Comparison of ENCODE assay signal across 1 cellular context in the genomic region with DNA sequence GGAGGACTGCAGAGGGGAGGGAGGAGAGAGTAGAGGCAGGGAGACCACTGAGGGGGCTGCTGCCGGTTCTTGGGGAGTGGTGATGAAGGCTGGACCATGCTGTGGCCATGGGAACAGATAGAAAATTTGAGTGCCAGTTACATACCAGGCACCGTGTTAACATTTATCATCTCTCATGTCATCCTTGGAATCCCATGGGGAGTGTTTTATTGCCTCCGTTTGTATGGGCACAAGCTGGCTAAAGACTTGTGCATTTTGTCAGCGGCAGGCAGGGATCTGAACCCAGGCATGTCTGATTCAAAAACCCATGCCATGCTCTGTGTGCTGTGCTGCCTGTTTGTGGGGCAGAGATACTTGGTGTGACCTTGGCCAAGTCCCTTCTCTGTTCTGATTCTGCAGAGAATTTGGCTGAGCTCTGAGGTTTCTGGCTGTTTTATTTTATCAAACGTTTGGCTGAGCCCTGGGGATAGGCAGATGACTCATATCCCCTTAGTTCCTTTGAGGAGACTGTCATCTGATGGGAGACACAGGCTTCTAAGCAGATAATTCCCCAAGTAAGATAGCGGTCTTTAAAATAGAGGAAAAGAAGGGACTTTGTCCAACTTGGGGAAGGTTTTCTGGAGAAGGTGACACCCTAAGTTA.
TF ChIP-seq lines count a peak whose summit lies in the region.

No MANE protein-coding gene starts in this region.

TF ChIP-seq in liver, 16 proteins besides CTCF, POLR2A, EP300 and RAD21 (continued from another document):
- TF ChIP-seq, protein P1, sequence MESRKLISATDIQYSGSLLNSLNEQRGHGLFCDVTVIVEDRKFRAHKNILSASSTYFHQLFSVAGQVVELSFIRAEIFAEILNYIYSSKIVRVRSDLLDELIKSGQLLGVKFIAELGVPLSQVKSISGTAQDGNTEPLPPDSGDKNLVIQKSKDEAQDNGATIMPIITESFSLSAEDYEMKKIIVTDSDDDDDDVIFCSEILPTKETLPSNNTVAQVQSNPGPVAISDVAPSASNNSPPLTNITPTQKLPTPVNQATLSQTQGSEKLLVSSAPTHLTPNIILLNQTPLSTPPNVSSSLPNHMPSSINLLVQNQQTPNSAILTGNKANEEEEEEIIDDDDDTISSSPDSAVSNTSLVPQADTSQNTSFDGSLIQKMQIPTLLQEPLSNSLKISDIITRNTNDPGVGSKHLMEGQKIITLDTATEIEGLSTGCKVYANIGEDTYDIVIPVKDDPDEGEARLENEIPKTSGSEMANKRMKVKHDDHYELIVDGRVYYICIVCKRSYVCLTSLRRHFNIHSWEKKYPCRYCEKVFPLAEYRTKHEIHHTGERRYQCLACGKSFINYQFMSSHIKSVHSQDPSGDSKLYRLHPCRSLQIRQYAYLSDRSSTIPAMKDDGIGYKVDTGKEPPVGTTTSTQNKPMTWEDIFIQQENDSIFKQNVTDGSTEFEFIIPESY (IDR thresholded peaks at IDR 0.05): no peak
- TF ChIP-seq FOXA2 (IDR thresholded peaks at IDR 0.05) (no peak), HNF4A (conservative IDR thresholded peaks at IDR 0.05) (peak in 1 of 2 donors; percentile 25), FOXA1 (IDR thresholded peaks at IDR 0.05) (no peak), SP1 (IDR thresholded peaks at IDR 0.05) (no peak), RXRA (IDR thresholded peaks at IDR 0.05) (peak in 1 of 2 donors; percentile 14), JUND (IDR thresholded peaks at IDR 0.05) (peak; percentile 66 to 87), TAF1 (conservative IDR thresholded peaks at IDR 0.05) (no peak)
